8 cellular contexts compared by ENCODE assay signal in the genomic region with DNA sequence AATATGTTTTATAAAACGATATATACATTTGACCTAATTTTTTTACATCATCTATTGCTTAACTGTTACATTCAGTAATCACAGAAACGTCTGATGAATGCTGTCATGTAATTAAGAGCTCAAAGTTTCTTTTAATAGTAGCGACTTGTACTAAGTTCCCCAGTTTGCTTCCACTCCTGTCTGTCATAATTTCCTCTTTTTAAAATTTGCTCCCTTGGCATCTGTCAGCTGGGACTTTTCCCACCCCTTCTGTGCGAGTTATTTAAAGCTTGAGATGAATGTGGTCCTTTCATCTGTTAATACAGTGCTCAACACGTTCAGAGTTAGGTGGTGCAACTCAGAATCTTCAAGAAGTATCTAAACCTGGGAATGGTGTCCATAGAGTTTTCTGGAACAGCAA. TPM values are rescaled to one million over a fixed set of nuclear protein-coding genes. Genes with fewer than 3 reads are reported as not detected.
DNase-seq lines count a peak whose midpoint lies in the region; ATAC-seq and TF ChIP-seq lines count a peak whose summit lies in the region.

No MANE protein-coding gene starts in this region.

- H3K4me3 ChIP-seq in CD4-positive, CD25-positive, alpha-beta regulatory T cell (ENCODE audit: low read depth, low read length): peak overlapping the region; percentile 80
- H3K4me3 ChIP-seq in Karpas-422 (ENCODE audit: low read length): peak overlapping the region; percentile 96
- H3K4me3 ChIP-seq in body of pancreas: peak overlapping the region; percentile 43 to 59
- no peak overlapping the region for H3K4me3 ChIP-seq in mesendoderm (ENCODE audit: low read length)

- TF ChIP-seq POLR2A in body of pancreas (IDR thresholded peaks at IDR 0.05): no peak

- H3K9me3 Mint-ChIP-seq in CD4-positive, CD25-positive, alpha-beta regulatory T cell: peaks cover 0 to 2% (median 0%) of the 10 kb centered on the region in 7 donors

- WGBS in body of pancreas, 2 donors: 1 to 5% methylated on average over 5 of the region's 5 CpGs
- WGBS in mesendoderm (ENCODE audit: extremely low coverage, insufficient coverage, low lambda C conversion rate): no CpG with 5 or more reads among the region's 5 CpGs

- peaks cover 42 to 63% (median 53%) of the 10 kb centered on the region in 4 donors for H3K4me1 Mint-ChIP-seq in CD4-positive, CD25-positive, alpha-beta regulatory T cell

- H3K79me2 ChIP-seq in Karpas-422 (ENCODE audit: low read length): peaks cover 78% of the 10 kb centered on the region
- peaks cover 18% of the 10 kb centered on the region for H3K79me2 ChIP-seq in mesendoderm (ENCODE audit: control insufficient read depth, insufficient read depth, low read length)

- DNase-seq in CD4-positive, CD25-positive, alpha-beta regulatory T cell: peak in 2 of 3 donors; percentile 13 to 14
- DNase-seq in Karpas-422: peak; percentile 55
- DNase-seq in body of pancreas: peak; percentile 22 to 61 (median 46)
- no peak for DNase-seq in mesendoderm
- no peak for DNase-seq in NCI-H128 (lab: John Stamatoyannopoulos, UW; ENCODE audit: unreplicated experiment)
- DNase-seq in stimulated activated CD8-positive, alpha-beta memory T cell treated with anti-CD3 and anti-CD28 coated beads, Interleukin-4, amount 100 ng/mL, for 48 hours: no peak
- DNase-seq in NCI-H2081 (lab: John Stamatoyannopoulos, UW): no peak

- peak overlapping the region; percentile 67 for H3K4me2 ChIP-seq in Karpas-422 (ENCODE audit: low read depth, low read length, poor library complexity, severe bottlenecking)
- peak overlapping the region; percentile 17 for H3K4me2 ChIP-seq in mesendoderm (ENCODE audit: low read length)

- H3K4me1 ChIP-seq in CD4-positive, CD25-positive, alpha-beta regulatory T cell (ENCODE audit: control insufficient read depth, insufficient read depth, low read length, poor library complexity, severe bottlenecking): peaks cover 36% of the 10 kb centered on the region
- H3K4me1 ChIP-seq in Karpas-422 (ENCODE audit: low read length) (peaks cover 23% of the 10 kb centered on the region), body of pancreas (peaks cover 22% of the 10 kb centered on the region), mesendoderm (ENCODE audit: control insufficient read depth, low read depth, low read length) (peaks cover 7% of the 10 kb centered on the region)

- H2AK5ac ChIP-seq in mesendoderm (ENCODE audit: low read length): no peak overlapping the region

- H2AFZ ChIP-seq in Karpas-422 (ENCODE audit: low read length): no peak overlapping the region

- H3K36me3 Mint-ChIP-seq in CD4-positive, CD25-positive, alpha-beta regulatory T cell: peaks cover 6% of the 10 kb centered on the region

- H3K4ac ChIP-seq in mesendoderm (ENCODE audit: low read depth, low read length): no peak overlapping the region

- no peak overlapping the region for H2BK5ac ChIP-seq in mesendoderm (ENCODE audit: low read length)

- H2BK120ac ChIP-seq in mesendoderm (ENCODE audit: low read depth, low read length): no peak overlapping the region

- no peaks in the 10 kb centered on the region for H3K36me3 ChIP-seq in CD4-positive, CD25-positive, alpha-beta regulatory T cell (ENCODE audit: control insufficient read depth, insufficient read depth, low read length)
- peaks cover 30% of the 10 kb centered on the region for H3K36me3 ChIP-seq in Karpas-422 (ENCODE audit: insufficient read depth, low read length)
- H3K36me3 ChIP-seq in body of pancreas (replicated peaks in 1 of 2; ENCODE audit: insufficient read depth in 1 of 2, low read depth in 2 of 2): no peaks in the 10 kb centered on the region
- no peaks in the 10 kb centered on the region for H3K36me3 ChIP-seq in mesendoderm (ENCODE audit: control insufficient read depth, insufficient read depth, low read length)

- peaks cover 7% of the 10 kb centered on the region for H3K79me1 ChIP-seq in mesendoderm (ENCODE audit: low read length)

- H3K4me3 Mint-ChIP-seq in CD4-positive, CD25-positive, alpha-beta regulatory T cell: peak overlapping the region; percentile 89 to 97 (median 92)

- no peak overlapping the region for H4K8ac ChIP-seq in mesendoderm (ENCODE audit: low read depth, low read length)

- no peak for ATAC-seq in CD4-positive, CD25-positive, alpha-beta regulatory T cell (ENCODE audit: low read depth in 2 of 2)
- ATAC-seq in body of pancreas (no peak), esophagus mucosa (no peak)

- peak overlapping the region; percentile 50 to 96 (median 91) for H3K27ac Mint-ChIP-seq in CD4-positive, CD25-positive, alpha-beta regulatory T cell

- TF ChIP-seq CTCF in body of pancreas (IDR thresholded peaks at IDR 0.05): no peak

- H4K20me1 ChIP-seq in Karpas-422 (ENCODE audit: insufficient read depth, low read depth, low read length): peaks cover 5% of the 10 kb centered on the region; the same call in 1 of the 2 replicates

- H3K9me3 ChIP-seq in CD4-positive, CD25-positive, alpha-beta regulatory T cell (ENCODE audit: control insufficient read depth in 2 of 2, low read length in 2 of 2): no peaks in the 10 kb centered on the region
- no peaks in the 10 kb centered on the region for H3K9me3 ChIP-seq in Karpas-422 (ENCODE audit: low read length)
- no peaks in the 10 kb centered on the region for H3K9me3 ChIP-seq in body of pancreas

- no peak overlapping the region for H4K5ac ChIP-seq in mesendoderm (ENCODE audit: low read length)

- H3K9me2 ChIP-seq in Karpas-422 (replicated peaks; ENCODE audit: insufficient read depth, low read length): no peaks in the 10 kb centered on the region

- no peak overlapping the region for H3K23ac ChIP-seq in mesendoderm (ENCODE audit: low read length)

- intact Hi-C loops in body of pancreas (cut with DNase I): no loop called here

- H3K27me3 ChIP-seq in CD4-positive, CD25-positive, alpha-beta regulatory T cell (ENCODE audit: control insufficient read depth, insufficient read depth, low read length): no peaks in the 10 kb centered on the region
- peaks cover 4% of the 10 kb centered on the region; the same call in 1 of the 2 replicates for H3K27me3 ChIP-seq in Karpas-422 (ENCODE audit: low read length)
- H3K27me3 ChIP-seq in body of pancreas: no peaks in the 10 kb centered on the region
- no peaks in the 10 kb centered on the region for H3K27me3 ChIP-seq in mesendoderm (ENCODE audit: insufficient read depth, low read length, poor library complexity)

- H3K27me3 Mint-ChIP-seq in CD4-positive, CD25-positive, alpha-beta regulatory T cell: no peaks in the 10 kb centered on the region

- peak overlapping the region; percentile 92 for H3K9ac ChIP-seq in Karpas-422 (ENCODE audit: low read length)
- peak overlapping the region; percentile 46 for H3K9ac ChIP-seq in mesendoderm (ENCODE audit: low read length)

- peak overlapping the region; percentile 87 for H3K27ac ChIP-seq in CD4-positive, CD25-positive, alpha-beta regulatory T cell (ENCODE audit: insufficient read depth, low read length, poor library complexity, severe bottlenecking)
- H3K27ac ChIP-seq in Karpas-422 (ENCODE audit: low read length): peak overlapping the region; percentile 81
- H3K27ac ChIP-seq in body of pancreas: peak overlapping the region in 3 of 4 donors; percentile 84 to 99 (median 96)
- no peak overlapping the region for H3K27ac ChIP-seq in mesendoderm (ENCODE audit: low read depth, low read length)

- H3K18ac ChIP-seq in mesendoderm (ENCODE audit: low read length): peak overlapping the region; percentile 51

- no peak overlapping the region for H2BK15ac ChIP-seq in mesendoderm (replicated peaks; ENCODE audit: low read depth)

- H3K56ac ChIP-seq in mesendoderm (ENCODE audit: low read length): no peak overlapping the region

RNA-seq across cellular contexts. Expression of gene RAP1GDS1, which starts 1.2 kb away (rescaled TPM):
- total RNA-seq in CD4-positive, CD25-positive, alpha-beta regulatory T cell: 54.7 TPM
- polyA plus RNA-seq in CD4-positive, CD25-positive, alpha-beta regulatory T cell: 10 to 100 TPM; 40.4 to 68.8 (median 48.9) TPM
- total RNA-seq in Karpas-422 (2014; rRNA removed; shearing (Covaris generic); ENCODE audit: low replicate concordance): 77.9 and 141 TPM in 2 replicates
- total RNA-seq in body of pancreas (10 to 100 TPM; 13.2 to 41.2 TPM), esophagus mucosa (36.5 TPM)
- 15.6 TPM for polyA plus RNA-seq in mesendoderm (2013, experiment 1 of 2)
- polyA plus RNA-seq in mesendoderm (2013, experiment 2 of 2): 16.7 TPM

Comparison
In these comparisons a context has a peak if more than half of its experiments do, and no peak if none do; other contexts are left out.
1. DNase-seq: peak in CD4-positive, CD25-positive, alpha-beta regulatory T cell (2 of 3), Karpas-422 (single experiment) and body of pancreas (4 of 4); none in mesendoderm (single experiment), NCI-H128 (single experiment), stimulated activated CD8-positive, alpha-beta memory T cell treated with anti-CD3 and anti-CD28 coated beads, Interleukin-4, amount 100 ng/mL, for 48 hours (single experiment) and NCI-H2081 (0 of 2).